In the genomic region with DNA sequence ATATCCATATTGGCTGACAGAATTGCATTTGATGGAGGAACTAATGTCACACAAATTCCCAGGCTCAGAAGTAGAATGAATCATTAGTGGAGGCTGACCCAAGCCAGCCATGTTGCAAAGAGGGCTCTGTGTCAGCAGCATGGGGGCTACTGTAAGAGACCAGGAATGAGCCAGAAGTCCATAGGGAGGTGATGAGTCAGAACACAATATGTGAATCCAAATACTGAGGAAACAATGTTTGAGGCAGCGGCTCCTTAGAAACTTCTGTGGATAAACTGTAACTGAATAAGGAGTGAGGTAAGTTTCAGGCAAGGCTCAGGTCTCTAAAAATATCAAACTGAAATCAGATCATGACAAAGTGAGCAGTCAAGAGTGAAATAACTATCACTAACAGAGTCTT, we compare ENCODE assay signal across 19 cellular contexts.
DNase-seq lines count a peak whose midpoint lies in the region; ATAC-seq, FAIRE-seq and TF ChIP-seq lines count a peak whose summit lies in the region.
"Had no signal": no experiment of that assay in that cellular context is flagged by ENCODE, and none has a peak within 500 bp of the region (broad histone marks: within the 10 kb centered on the region; RNA-seq: fewer than 3 reads in every experiment).

No MANE protein-coding gene starts in this region.

- TF ChIP-seq CTCF in A549 (IDR thresholded peaks at IDR 0.05) (no peak), choroid plexus epithelial cell (conservative IDR thresholded peaks at IDR 0.05; ENCODE audit: low read depth, low read length) (no peak), nephron (IDR thresholded peaks at IDR 0.05; ENCODE audit: unreplicated experiment in 3 of 3) (no peak)

- H3K9me3 Mint-ChIP-seq in nephron, result no peaks in the 10 kb centered on the region
- H3K9me3 Mint-ChIP-seq: CD8-positive, alpha-beta T cell; endodermal cell; H9; stimulated activated memory B cell treated with anti-CD40 and anti-IgM and Interleukin-4, amounts not matched to agents 10 μg/mL and 1 μg/mL and 100 μg/mL, for 72 hours had no signal

- DNase-seq in A549 (ENCODE audit: low read depth in 1 of 2, low spot score in 1 of 2), result peak; percentile 25 to 82
- DNase-seq in NCI-H69 (lab: John Stamatoyannopoulos, UW), result peak; percentile 18
- peak; percentile 40 for DNase-seq in choroid plexus epithelial cell (ENCODE audit: low read depth)
- no peak for DNase-seq in stimulated activated CD4-positive, alpha-beta T cell treated with anti-CD3 and anti-CD28 coated beads, Interleukin-15, amount 100 ng/mL, for 24 hours
- DNase-seq in NOMO-1 treated with dmso at 0.1 percent for 144 hours (lab: John Stamatoyannopoulos, UW; ENCODE audit: unreplicated experiment), result no peak
- DNase-seq: activated CD4-positive, CD25-positive, alpha-beta regulatory T cell; CD8-positive, alpha-beta T cell; cerebellar nuclear complex; endodermal cell; H9; Kasumi-1; NCI-H1417 treated with DMSO at 0.1 percent for 48 hours; SHP77; stimulated activated CD4-positive, alpha-beta T cell treated with anti-CD3 and anti-CD28 coated beads, Interleukin-12 subunit alpha, Interleukin-12 subunit beta, amount 100 ng/mL, for 4 hours had no signal

- H3K4me3 ChIP-seq in A549 (peak overlapping the region; percentile 22; the same call in 2 of the 3 replicates), choroid plexus epithelial cell (ENCODE audit: low read depth, low read length) (no peak overlapping the region)
- H3K4me3 ChIP-seq: tibial nerve had no signal

- no peaks in the 10 kb centered on the region for H3K27me3 Mint-ChIP-seq in nephron (ENCODE audit: low read depth)
- H3K27me3 Mint-ChIP-seq: stimulated activated memory B cell treated with anti-CD40 and anti-IgM and Interleukin-4, amounts not matched to agents 10 μg/mL and 1 μg/mL and 100 μg/mL, for 72 hours had no signal

- H3K27ac Mint-ChIP-seq in nephron, result peak overlapping the region in 2 of 3 experiments; percentile 16 to 40
- H3K27ac Mint-ChIP-seq: CD8-positive, alpha-beta T cell; endodermal cell; H9; stimulated activated memory B cell treated with anti-CD40 and anti-IgM and Interleukin-4, amounts not matched to agents 10 μg/mL and 1 μg/mL and 100 μg/mL, for 72 hours had no signal

- ATAC-seq in A549 (peak; percentile 95), esophagus mucosa (no peak), HG02623 (IDR thresholded peaks at IDR 0.05; ENCODE audit: unreplicated experiment) (no peak)
- ATAC-seq: CD8-positive, alpha-beta T cell; stimulated activated memory B cell treated with anti-CD40 and anti-IgM and Interleukin-4, amounts not matched to agents 10 μg/mL and 1 μg/mL and 100 μg/mL, for 72 hours had no signal

- H3K4me2 ChIP-seq in A549, result peak overlapping the region; percentile 81

- FAIRE-seq in A549 (lab: Jason Lieb, UNC), result peak; percentile 7

- H3K4me3 Mint-ChIP-seq in nephron, result no peak overlapping the region
- H3K4me3 Mint-ChIP-seq: CD8-positive, alpha-beta T cell; endodermal cell; H9; stimulated activated memory B cell treated with anti-CD40 and anti-IgM and Interleukin-4, amounts not matched to agents 10 μg/mL and 1 μg/mL and 100 μg/mL, for 72 hours had no signal

- 19% methylated on average over 1 of the region's 1 CpG for WGBS in A549 (ENCODE audit: missing lambda C conversion rate)

- H3K9me3 ChIP-seq in A549, result 0 out of 3 replicates have a peak, but pooled peaks cover 6% of the 10 kb centered on the region
- H3K9me3 ChIP-seq: tibial nerve had no signal

- TF ChIP-seq RAD21 in A549 (conservative IDR thresholded peaks at IDR 0.05 in 1 of 2, IDR thresholded peaks at IDR 0.05 in 1 of 2), result peak in 1 of 2 experiments; percentile 44; a peak in 2 of 5 replicates

- CTCF ChIA-PET in A549 (lab: Yijun Ruan, JAX), result no interaction called here

- H3K36me3 Mint-ChIP-seq in nephron (ENCODE audit: low read depth), result no peaks in the 10 kb centered on the region
- H3K36me3 Mint-ChIP-seq: CD8-positive, alpha-beta T cell; stimulated activated memory B cell treated with anti-CD40 and anti-IgM and Interleukin-4, amounts not matched to agents 10 μg/mL and 1 μg/mL and 100 μg/mL, for 72 hours had no signal

- peaks cover 51% of the 10 kb centered on the region for H3K4me1 ChIP-seq in A549
- H3K4me1 ChIP-seq: tibial nerve had no signal

- no peak for TF ChIP-seq POLR2A in A549 (IDR thresholded peaks at IDR 0.05; ENCODE audit: low read length)

- no peaks in the 10 kb centered on the region for H3K4me1 Mint-ChIP-seq in nephron
- H3K4me1 Mint-ChIP-seq: stimulated activated memory B cell treated with anti-CD40 and anti-IgM and Interleukin-4, amounts not matched to agents 10 μg/mL and 1 μg/mL and 100 μg/mL, for 72 hours had no signal

- peak; percentile 83; a peak in 3 of 5 replicates for TF ChIP-seq EP300 in A549 (IDR thresholded peaks at IDR 0.05)

- POLR2A ChIA-PET in A549 (lab: Yijun Ruan, JAX), result no interaction called here

- H3K27ac ChIP-seq in A549, result peak overlapping the region; percentile 85 to 87
- H3K27ac ChIP-seq: tibial nerve had no signal

TF ChIP-seq in A549, 52 proteins besides CTCF, POLR2A, EP300 and RAD21 (continues in another document):
- no peak for TF ChIP-seq NR3C1 (IDR thresholded peaks at IDR 0.05)
- no peak for TF ChIP-seq CHD2 (IDR thresholded peaks at IDR 0.05; ENCODE audit: low read length, partially characterized antibody)
- TF ChIP-seq GATA3 (IDR thresholded peaks at IDR 0.05; ENCODE audit: borderline replicate concordance), result peak; percentile 63; the same call in 1 of the 2 replicates
- TF ChIP-seq EHF (CRISPR knock-in tag; IDR thresholded peaks at IDR 0.05), result no peak
- no peak for TF ChIP-seq PHF8 (IDR thresholded peaks at IDR 0.05; ENCODE audit: borderline replicate concordance, low read depth)
- peak; percentile 95 for TF ChIP-seq FOSL2 (IDR thresholded peaks at IDR 0.05)
- peak; percentile 92 for TF ChIP-seq FOSL2 (CRISPR knock-in tag; IDR thresholded peaks at IDR 0.05)
- TF ChIP-seq BHLHE40 (IDR thresholded peaks at IDR 0.05; ENCODE audit: low read depth, low read length), result no peak
- TF ChIP-seq RFX5 (IDR thresholded peaks at IDR 0.05), result no peak
- no peak for TF ChIP-seq TP53 (CRISPR knock-in tag; IDR thresholded peaks at IDR 0.05)
- TF ChIP-seq HEYL (CRISPR knock-in tag; IDR thresholded peaks at IDR 0.05), result no peak
- TF ChIP-seq, protein P1, sequence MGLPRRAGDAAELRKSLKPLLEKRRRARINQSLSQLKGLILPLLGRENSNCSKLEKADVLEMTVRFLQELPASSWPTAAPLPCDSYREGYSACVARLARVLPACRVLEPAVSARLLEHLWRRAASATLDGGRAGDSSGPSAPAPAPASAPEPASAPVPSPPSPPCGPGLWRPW (IDR thresholded peaks at IDR 0.05), result no peak
- TF ChIP-seq, protein P2, sequence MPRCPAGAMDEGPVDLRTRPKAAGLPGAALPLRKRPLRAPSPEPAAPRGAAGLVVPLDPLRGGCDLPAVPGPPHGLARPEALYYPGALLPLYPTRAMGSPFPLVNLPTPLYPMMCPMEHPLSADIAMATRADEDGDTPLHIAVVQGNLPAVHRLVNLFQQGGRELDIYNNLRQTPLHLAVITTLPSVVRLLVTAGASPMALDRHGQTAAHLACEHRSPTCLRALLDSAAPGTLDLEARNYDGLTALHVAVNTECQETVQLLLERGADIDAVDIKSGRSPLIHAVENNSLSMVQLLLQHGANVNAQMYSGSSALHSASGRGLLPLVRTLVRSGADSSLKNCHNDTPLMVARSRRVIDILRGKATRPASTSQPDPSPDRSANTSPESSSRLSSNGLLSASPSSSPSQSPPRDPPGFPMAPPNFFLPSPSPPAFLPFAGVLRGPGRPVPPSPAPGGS (IDR thresholded peaks at IDR 0.05), result peak; percentile 47; the same call in 1 of the 3 replicates
- TF ChIP-seq NFE2L2 (conservative IDR thresholded peaks at IDR 0.05; ENCODE audit: low read length), result no peak
- TF ChIP-seq SMC3 (IDR thresholded peaks at IDR 0.05), result peak; percentile 35; the same call in 1 of the 3 replicates
- TF ChIP-seq, protein P3, sequence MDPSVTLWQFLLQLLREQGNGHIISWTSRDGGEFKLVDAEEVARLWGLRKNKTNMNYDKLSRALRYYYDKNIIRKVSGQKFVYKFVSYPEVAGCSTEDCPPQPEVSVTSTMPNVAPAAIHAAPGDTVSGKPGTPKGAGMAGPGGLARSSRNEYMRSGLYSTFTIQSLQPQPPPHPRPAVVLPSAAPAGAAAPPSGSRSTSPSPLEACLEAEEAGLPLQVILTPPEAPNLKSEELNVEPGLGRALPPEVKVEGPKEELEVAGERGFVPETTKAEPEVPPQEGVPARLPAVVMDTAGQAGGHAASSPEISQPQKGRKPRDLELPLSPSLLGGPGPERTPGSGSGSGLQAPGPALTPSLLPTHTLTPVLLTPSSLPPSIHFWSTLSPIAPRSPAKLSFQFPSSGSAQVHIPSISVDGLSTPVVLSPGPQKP (IDR thresholded peaks at IDR 0.05; ENCODE audit: low read depth, low read length), result no peak
- TF ChIP-seq FOXS1 (CRISPR knock-in tag; IDR thresholded peaks at IDR 0.05), result no peak
- TF ChIP-seq ZC3H11A (IDR thresholded peaks at IDR 0.05), result no peak
- TF ChIP-seq JUNB (IDR thresholded peaks at IDR 0.05), result peak; percentile 94
- TF ChIP-seq POLR2AphosphoS2 (conservative IDR thresholded peaks at IDR 0.05; ENCODE audit: low read length), result no peak
- TF ChIP-seq, protein P4, sequence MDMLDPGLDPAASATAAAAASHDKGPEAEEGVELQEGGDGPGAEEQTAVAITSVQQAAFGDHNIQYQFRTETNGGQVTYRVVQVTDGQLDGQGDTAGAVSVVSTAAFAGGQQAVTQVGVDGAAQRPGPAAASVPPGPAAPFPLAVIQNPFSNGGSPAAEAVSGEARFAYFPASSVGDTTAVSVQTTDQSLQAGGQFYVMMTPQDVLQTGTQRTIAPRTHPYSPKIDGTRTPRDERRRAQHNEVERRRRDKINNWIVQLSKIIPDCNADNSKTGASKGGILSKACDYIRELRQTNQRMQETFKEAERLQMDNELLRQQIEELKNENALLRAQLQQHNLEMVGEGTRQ (IDR thresholded peaks at IDR 0.05), result no peak
- peak; percentile 67 to 81; a peak in 4 of 5 replicates for TF ChIP-seq JUN (IDR thresholded peaks at IDR 0.05)
- TF ChIP-seq ZNF302 (CRISPR knock-in tag; IDR thresholded peaks at IDR 0.05), result no peak
- TF ChIP-seq, protein P5, sequence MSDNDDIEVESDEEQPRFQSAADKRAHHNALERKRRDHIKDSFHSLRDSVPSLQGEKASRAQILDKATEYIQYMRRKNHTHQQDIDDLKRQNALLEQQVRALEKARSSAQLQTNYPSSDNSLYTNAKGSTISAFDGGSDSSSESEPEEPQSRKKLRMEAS (IDR thresholded peaks at IDR 0.05), result 0 out of 2 replicates have a peak, but pooled peaks have one; percentile 14
- TF ChIP-seq, protein P6, sequence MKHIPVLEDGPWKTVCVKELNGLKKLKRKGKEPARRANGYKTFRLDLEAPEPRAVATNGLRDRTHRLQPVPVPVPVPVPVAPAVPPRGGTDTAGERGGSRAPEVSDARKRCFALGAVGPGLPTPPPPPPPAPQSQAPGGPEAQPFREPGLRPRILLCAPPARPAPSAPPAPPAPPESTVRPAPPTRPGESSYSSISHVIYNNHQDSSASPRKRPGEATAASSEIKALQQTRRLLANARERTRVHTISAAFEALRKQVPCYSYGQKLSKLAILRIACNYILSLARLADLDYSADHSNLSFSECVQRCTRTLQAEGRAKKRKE (CRISPR knock-in tag; IDR thresholded peaks at IDR 0.05; ENCODE audit: low read depth), result no peak

Comparison
In these comparisons a context has a peak if more than half of its experiments do, and no peak if none do; other contexts are left out.
1. ATAC-seq: peak in A549 (2 of 2); none in esophagus mucosa (single experiment) and HG02623 (single experiment).
2. DNase-seq: peak in A549 (2 of 2), NCI-H69 (single experiment) and choroid plexus epithelial cell (single experiment); none in stimulated activated CD4-positive, alpha-beta T cell treated with anti-CD3 and anti-CD28 coated beads, Interleukin-15, amount 100 ng/mL, for 24 hours (single experiment) and NOMO-1 treated with dmso at 0.1 percent for 144 hours (single experiment).